ENCODE assay signal across 23 cellular contexts in the genomic region with DNA sequence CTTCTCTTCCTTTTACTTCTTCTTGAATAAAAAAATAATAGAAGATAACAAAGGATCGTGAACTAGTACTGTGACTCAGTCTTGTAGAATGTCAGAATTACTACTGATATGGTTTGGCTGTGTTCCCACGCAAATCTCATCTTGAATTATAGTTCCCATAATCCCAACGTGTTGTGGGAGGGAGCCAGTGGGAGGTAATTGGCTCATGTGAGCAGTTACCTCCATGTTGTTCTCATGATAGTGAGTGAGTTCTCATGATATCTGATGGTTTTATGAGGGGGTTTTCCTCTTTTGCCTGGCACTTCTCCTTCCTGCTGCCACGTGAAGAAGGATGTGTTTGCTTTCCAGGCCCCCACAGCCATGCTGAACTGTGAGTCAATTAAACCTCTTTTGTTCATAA.
DNase-seq lines count a peak whose midpoint lies in the region; ATAC-seq and TF ChIP-seq lines count a peak whose summit lies in the region.
"Had no signal": no experiment of that assay in that cellular context is flagged by ENCODE, and none has a peak within 500 bp of the region (broad histone marks: within the 10 kb centered on the region; RNA-seq: fewer than 3 reads in every experiment).

No MANE protein-coding gene starts in this region.

- no peak overlapping the region for H3K4me2 ChIP-seq in SK-N-SH
- H3K4me2 ChIP-seq: smooth muscle cell had no signal

- H3K4me3 Mint-ChIP-seq in T-cell, result no peak overlapping the region
- H3K4me3 Mint-ChIP-seq in activated CD4-positive, alpha-beta memory T cell treated with anti-CD3 and anti-CD28 coated beads for 36 hours, result no peak overlapping the region
- H3K4me3 Mint-ChIP-seq in activated naive CD8-positive, alpha-beta T cell treated with anti-CD3 and anti-CD28 coated beads for 36 hours, result no peak overlapping the region
- H3K4me3 Mint-ChIP-seq: activated CD8-positive, alpha-beta memory T cell treated with anti-CD3 and anti-CD28 coated beads, Interleukin-2, amount 10 ng/mL, durations not matched to agents 7 days and 5 days; activated naive CD8-positive, alpha-beta T cell; activated T-helper 1 cell treated with anti-CD3 and anti-CD28 coated beads, Interleukin-12 subunit alpha, Interleukin-12 subunit beta, Interleukin-2, Interleukin-4 antibody, amounts not matched to agents 30 ng/mL and 10 ng/mL and 1 ng/mL, durations not matched to agents 14 hours and 24 hours and 36 hours; CD8-positive, alpha-beta memory T cell had no signal

- no peak overlapping the region for H3K27ac ChIP-seq in SK-N-SH (ENCODE audit: low read depth in 2 of 2, low read length in 1 of 2)
- no peak overlapping the region for H3K27ac ChIP-seq in breast epithelium
- H3K27ac ChIP-seq: 22Rv1, GM23248, psoas muscle had no signal

- intact Hi-C loops in activated CD4-positive, alpha-beta memory T cell treated with anti-CD3 and anti-CD28 coated beads for 36 hours (cut with micrococcal nuclease), result no loop called here
- intact Hi-C loops in breast epithelium (cut with DNase I; ENCODE audit: low total_unique reads), result no loop called here

- no peak for TF ChIP-seq POLR2A in breast epithelium (IDR thresholded peaks at IDR 0.05)

- H3K36me3 ChIP-seq in SK-N-SH (replicated peaks in 1 of 2; ENCODE audit: control insufficient read depth in 1 of 2, insufficient read depth in 2 of 2, low read length in 1 of 2) (no peaks in the 10 kb centered on the region), breast epithelium (no peaks in the 10 kb centered on the region)

- no peaks in the 10 kb centered on the region for H4K20me1 ChIP-seq in SK-N-SH (ENCODE audit: insufficient read depth)

- H3K4me3 ChIP-seq in SK-N-SH (ENCODE audit: low read depth in 2 of 2, low read length in 1 of 2) (no peak overlapping the region), cardiac fibroblast (replicated peaks in 1 of 2; ENCODE audit: low read depth in 2 of 2, low read length in 2 of 2) (no peak overlapping the region), breast epithelium (no peak overlapping the region)
- H3K4me3 ChIP-seq: GM23248, psoas muscle, smooth muscle cell had no signal

- no peak overlapping the region for H2AFZ ChIP-seq in SK-N-SH (ENCODE audit: low read depth)
- H2AFZ ChIP-seq: GM23248 had no signal

- H3K27me3 ChIP-seq in SK-N-SH (ENCODE audit: insufficient read depth), result no peaks in the 10 kb centered on the region
- no peaks in the 10 kb centered on the region for H3K27me3 ChIP-seq in breast epithelium

- no peaks in the 10 kb centered on the region for H3K9me3 ChIP-seq in SK-N-SH
- no peaks in the 10 kb centered on the region for H3K9me3 ChIP-seq in breast epithelium
- H3K9me3 ChIP-seq: psoas muscle had no signal

- CTCF ChIA-PET in SK-N-SH (lab: Yijun Ruan, JAX), result no interaction called here
- CTCF ChIA-PET in T-cell (lab: Charles Lee), result no interaction called here
- CTCF ChIA-PET in activated CD4-positive, alpha-beta memory T cell treated with anti-CD3 and anti-CD28 coated beads for 36 hours (lab: Charles Lee), result no interaction called here

- DNase-seq in SK-N-SH, result no peak
- peak; percentile 13 to 19 for DNase-seq in cardiac fibroblast (ENCODE audit: low read depth in 2 of 2)
- DNase-seq in kidney glomerular epithelial cell (lab: John Stamatoyannopoulos, UW), result peak; percentile 25
- DNase-seq in T-cell, result no peak
- no peak for DNase-seq in activated CD4-positive, alpha-beta memory T cell treated with anti-CD3 and anti-CD28 coated beads for 36 hours
- no peak for DNase-seq in breast epithelium (ENCODE audit: low spot score in 2 of 2)
- DNase-seq in activated naive CD8-positive, alpha-beta T cell treated with anti-CD3 and anti-CD28 coated beads for 36 hours, result no peak
- DNase-seq: activated CD4-positive, alpha-beta T cell treated with anti-CD3 and anti-CD28 coated beads for 48 hours; activated CD8-positive, alpha-beta memory T cell treated with anti-CD3 and anti-CD28 coated beads, Interleukin-2, amount 10 ng/mL, durations not matched to agents 7 days and 5 days; CD8-positive, alpha-beta memory T cell; GM23248; NCI-H1092 treated with DMSO at 0.1 percent for 48 hours; NCI-H2029 treated with DMSO at 0.1 percent for 48 hours; PC-3; psoas muscle; SIG-M5; stimulated activated CD4-positive, alpha-beta T cell treated with anti-CD3 and anti-CD28 coated beads, Interleukin-4, amount 100 ng/mL, for 24 hours; stimulated activated naive CD8-positive, alpha-beta T cell treated with anti-CD3 and anti-CD28 coated beads, Interleukin-15, Interleukin-2, amounts not matched to agents 100 U/mL and 50 U/mL, for 24 hours had no signal

- no peaks in the 10 kb centered on the region for H3F3A ChIP-seq in SK-N-SH (replicated peaks; ENCODE audit: insufficient read depth)

- no peaks in the 10 kb centered on the region for H3K4me1 Mint-ChIP-seq in T-cell
- H3K4me1 Mint-ChIP-seq in activated CD4-positive, alpha-beta memory T cell treated with anti-CD3 and anti-CD28 coated beads for 36 hours (ENCODE audit: low read depth), result no peaks in the 10 kb centered on the region
- no peaks in the 10 kb centered on the region for H3K4me1 Mint-ChIP-seq in activated naive CD8-positive, alpha-beta T cell treated with anti-CD3 and anti-CD28 coated beads for 36 hours
- H3K4me1 Mint-ChIP-seq: activated CD8-positive, alpha-beta memory T cell treated with anti-CD3 and anti-CD28 coated beads, Interleukin-2, amount 10 ng/mL, durations not matched to agents 7 days and 5 days; CD8-positive, alpha-beta memory T cell had no signal

- TF ChIP-seq CTCF in SK-N-SH (IDR thresholded peaks at IDR 0.05) (no peak), cardiac fibroblast (IDR thresholded peaks at IDR 0.05; ENCODE audit: low read depth, low read length) (no peak), breast epithelium (IDR thresholded peaks at IDR 0.05) (no peak)

- H3K9me3 Mint-ChIP-seq in T-cell, result peaks cover 0 to 16% (median 5%) of the 10 kb centered on the region in 3 donors
- peaks cover 2% of the 10 kb centered on the region for H3K9me3 Mint-ChIP-seq in activated CD4-positive, alpha-beta memory T cell treated with anti-CD3 and anti-CD28 coated beads for 36 hours
- no peaks in the 10 kb centered on the region for H3K9me3 Mint-ChIP-seq in activated naive CD8-positive, alpha-beta T cell treated with anti-CD3 and anti-CD28 coated beads for 36 hours
- H3K9me3 Mint-ChIP-seq: activated T-helper 1 cell treated with anti-CD3 and anti-CD28 coated beads, Interleukin-12 subunit alpha, Interleukin-12 subunit beta, Interleukin-2, Interleukin-4 antibody, amounts not matched to agents 30 ng/mL and 10 ng/mL and 1 ng/mL, durations not matched to agents 14 hours and 24 hours and 36 hours had no signal

- H3K79me2 ChIP-seq in SK-N-SH (ENCODE audit: insufficient read depth), result no peaks in the 10 kb centered on the region

- no peak for TF ChIP-seq RAD21 in SK-N-SH (IDR thresholded peaks at IDR 0.05; ENCODE audit: low read length)

- H3K4me1 ChIP-seq in SK-N-SH (ENCODE audit: control insufficient read depth in 1 of 2, insufficient read depth in 2 of 2, low read depth in 1 of 2, low read length in 1 of 2) (no peaks in the 10 kb centered on the region), breast epithelium (no peaks in the 10 kb centered on the region)
- H3K4me1 ChIP-seq: psoas muscle had no signal

- no peak overlapping the region for H3K9ac ChIP-seq in SK-N-SH
- H3K9ac ChIP-seq: GM23248 had no signal

- H3K27ac Mint-ChIP-seq in T-cell, result no peak overlapping the region
- no peak overlapping the region for H3K27ac Mint-ChIP-seq in activated CD4-positive, alpha-beta memory T cell treated with anti-CD3 and anti-CD28 coated beads for 36 hours
- H3K27ac Mint-ChIP-seq in activated naive CD8-positive, alpha-beta T cell treated with anti-CD3 and anti-CD28 coated beads for 36 hours, result no peak overlapping the region
- H3K27ac Mint-ChIP-seq: activated CD8-positive, alpha-beta memory T cell treated with anti-CD3 and anti-CD28 coated beads, Interleukin-2, amount 10 ng/mL, durations not matched to agents 7 days and 5 days; activated naive CD8-positive, alpha-beta T cell; activated T-helper 1 cell treated with anti-CD3 and anti-CD28 coated beads, Interleukin-12 subunit alpha, Interleukin-12 subunit beta, Interleukin-2, Interleukin-4 antibody, amounts not matched to agents 30 ng/mL and 10 ng/mL and 1 ng/mL, durations not matched to agents 14 hours and 24 hours and 36 hours; CD8-positive, alpha-beta memory T cell had no signal

- POLR2A ChIA-PET in SK-N-SH (lab: Yijun Ruan, JAX) (no interaction called here), T-cell (lab: Charles Lee) (no interaction called here)
- POLR2A ChIA-PET in activated CD4-positive, alpha-beta memory T cell treated with anti-CD3 and anti-CD28 coated beads for 36 hours (lab: Charles Lee), result no interaction called here

- H3K9me2 ChIP-seq in SK-N-SH, result no peaks in the 10 kb centered on the region

- no peaks in the 10 kb centered on the region for H3K27me3 Mint-ChIP-seq in T-cell
- H3K27me3 Mint-ChIP-seq in activated CD4-positive, alpha-beta memory T cell treated with anti-CD3 and anti-CD28 coated beads for 36 hours, result no peaks in the 10 kb centered on the region
- no peaks in the 10 kb centered on the region for H3K27me3 Mint-ChIP-seq in activated naive CD8-positive, alpha-beta T cell treated with anti-CD3 and anti-CD28 coated beads for 36 hours
- H3K27me3 Mint-ChIP-seq: activated CD8-positive, alpha-beta memory T cell treated with anti-CD3 and anti-CD28 coated beads, Interleukin-2, amount 10 ng/mL, durations not matched to agents 7 days and 5 days; activated naive CD8-positive, alpha-beta T cell; CD8-positive, alpha-beta memory T cell had no signal

- no peak for TF ChIP-seq EP300 in SK-N-SH (IDR thresholded peaks at IDR 0.05; ENCODE audit: borderline replicate concordance in 1 of 2, low read depth in 1 of 2, low read length in 1 of 2)

- ATAC-seq in SK-N-SH treated with all-trans-retinoic acid at 6 μM for 48 hours (no peak), T-cell (replicated peaks in 1 of 4) (no peak)
- ATAC-seq: activated CD8-positive, alpha-beta memory T cell treated with anti-CD3 and anti-CD28 coated beads, Interleukin-2, amount 10 ng/mL, durations not matched to agents 7 days and 5 days; PC-3; psoas muscle; stimulated activated naive CD8-positive, alpha-beta T cell treated with anti-CD3 and anti-CD28 coated beads, Interleukin-15, Interleukin-2, amounts not matched to agents 100 U/mL and 50 U/mL, for 24 hours had no signal

- H3K36me3 Mint-ChIP-seq in T-cell, result no peaks in the 10 kb centered on the region
- no peaks in the 10 kb centered on the region for H3K36me3 Mint-ChIP-seq in activated CD4-positive, alpha-beta memory T cell treated with anti-CD3 and anti-CD28 coated beads for 36 hours
- H3K36me3 Mint-ChIP-seq in activated naive CD8-positive, alpha-beta T cell treated with anti-CD3 and anti-CD28 coated beads for 36 hours, result no peaks in the 10 kb centered on the region
- H3K36me3 Mint-ChIP-seq: activated CD8-positive, alpha-beta memory T cell treated with anti-CD3 and anti-CD28 coated beads, Interleukin-2, amount 10 ng/mL, durations not matched to agents 7 days and 5 days; activated naive CD8-positive, alpha-beta T cell; CD8-positive, alpha-beta memory T cell had no signal

- 11% methylated on average over 4 of the region's 4 CpGs for WGBS in SK-N-SH (ENCODE audit: low lambda C conversion rate)

TF ChIP-seq in SK-N-SH, 30 proteins besides CTCF, POLR2A, EP300 and RAD21 (continues in another document):
- TF ChIP-seq JUND (IDR thresholded peaks at IDR 0.05), result 0 out of 2 replicates have a peak, but pooled peaks have one; percentile 8

TF ChIP-seq in SK-N-SH treated with all-trans-retinoic acid at 6 μM for 48 hours, 23 proteins besides CTCF, POLR2A, EP300 and RAD21 (continues in another document):
- TF ChIP-seq ESRRG (CRISPR knock-in tag; IDR thresholded peaks at IDR 0.05) (no peak), ZC3H10 (CRISPR knock-in tag; IDR thresholded peaks at IDR 0.05) (no peak)

Comparison
In these comparisons a context has a peak if more than half of its experiments do, and no peak if none do; other contexts are left out.
1. DNase-seq: peak in cardiac fibroblast (2 of 2) and kidney glomerular epithelial cell (single experiment); none in SK-N-SH (single experiment), T-cell (0 of 34), activated CD4-positive, alpha-beta memory T cell treated with anti-CD3 and anti-CD28 coated beads for 36 hours (single experiment), breast epithelium (0 of 2) and activated naive CD8-positive, alpha-beta T cell treated with anti-CD3 and anti-CD28 coated beads for 36 hours (single experiment).